11 cellular contexts compared by ENCODE assay signal in genomic region chr5:172002840-172003512, GRCh38. TPM values are rescaled to one million over a fixed set of nuclear protein-coding genes. Genes with fewer than 3 reads are reported as not detected.
A peak's percentile ranks its signal among the peaks of the same experiment; 100 is the strongest.
DNase-seq lines count a peak whose midpoint lies in the region; ATAC-seq and TF ChIP-seq lines count a peak whose summit lies in the region.
"Had no signal": no experiment of that assay in that cellular context is flagged by ENCODE, and none has a peak within 500 bp of the region (broad histone marks: within the 10 kb centered on the region; RNA-seq: fewer than 3 reads in every experiment).

No MANE protein-coding gene starts in this region.

- H3K4me3 Mint-ChIP-seq in stimulated activated naive CD8-positive, alpha-beta T cell treated with anti-CD3 and anti-CD28 coated beads, Interleukin-15, Interleukin-2, amounts not matched to agents 100 ng/mL and 50 ng/mL, for 24 hours, result peak overlapping the region; percentile 33

- H3K27me3 Mint-ChIP-seq in stimulated activated naive CD8-positive, alpha-beta T cell treated with anti-CD3 and anti-CD28 coated beads, Interleukin-15, Interleukin-2, amounts not matched to agents 100 ng/mL and 50 ng/mL, for 24 hours, result no peaks in the 10 kb centered on the region

- H3K4me3 ChIP-seq in WERI-Rb-1 (ENCODE audit: low read depth, low read length), result no peak overlapping the region
- H3K4me3 ChIP-seq in left lung, result peak overlapping the region in 1 of 2 donors; percentile 8
- no peak overlapping the region for H3K4me3 ChIP-seq in vagina

- no peaks in the 10 kb centered on the region for H3K27me3 ChIP-seq in WERI-Rb-1 (ENCODE audit: insufficient read depth, low read depth, severe bottlenecking)
- no peaks in the 10 kb centered on the region for H3K27me3 ChIP-seq in left lung
- no peaks in the 10 kb centered on the region for H3K27me3 ChIP-seq in vagina

- TF ChIP-seq CTCF in WERI-Rb-1 (IDR thresholded peaks at IDR 0.05; ENCODE audit: low read depth, low read length) (no peak), left lung (IDR thresholded peaks at IDR 0.05) (no peak), vagina (IDR thresholded peaks at IDR 0.05) (no peak)

- H3K36me3 Mint-ChIP-seq in stimulated activated naive CD8-positive, alpha-beta T cell treated with anti-CD3 and anti-CD28 coated beads, Interleukin-15, Interleukin-2, amounts not matched to agents 100 ng/mL and 50 ng/mL, for 24 hours (ENCODE audit: low read depth), result peaks cover 34% of the 10 kb centered on the region

- peaks cover 4% of the 10 kb centered on the region for H3K36me3 ChIP-seq in WERI-Rb-1
- H3K36me3 ChIP-seq in left lung, result no peaks in the 10 kb centered on the region
- H3K36me3 ChIP-seq in vagina, result no peaks in the 10 kb centered on the region

- H3K9me3 Mint-ChIP-seq in stimulated activated naive CD8-positive, alpha-beta T cell treated with anti-CD3 and anti-CD28 coated beads, Interleukin-15, Interleukin-2, amounts not matched to agents 100 ng/mL and 50 ng/mL, for 24 hours, result no peaks in the 10 kb centered on the region

- H3K4me1 ChIP-seq in left lung, result peaks cover 24 to 85% of the 10 kb centered on the region in 2 donors
- peaks cover 69% of the 10 kb centered on the region for H3K4me1 ChIP-seq in vagina

- no peak for ATAC-seq in stimulated activated naive CD8-positive, alpha-beta T cell treated with anti-CD3 and anti-CD28 coated beads, Interleukin-15, Interleukin-2, amounts not matched to agents 100 U/mL and 50 U/mL, for 24 hours
- peak; percentile 1 for ATAC-seq in left lung
- no peak for ATAC-seq in GM18519 (IDR thresholded peaks at IDR 0.05; ENCODE audit: low FRiP score, unreplicated experiment)

- no peak for TF ChIP-seq POLR2A in vagina (IDR thresholded peaks at IDR 0.05)

- H3K9me3 ChIP-seq in WERI-Rb-1 (ENCODE audit: severe bottlenecking) (no peaks in the 10 kb centered on the region), left lung (no peaks in the 10 kb centered on the region), vagina (no peaks in the 10 kb centered on the region)
- H3K9me3 ChIP-seq: Caco-2 had no signal

- H3K27ac Mint-ChIP-seq in stimulated activated naive CD8-positive, alpha-beta T cell treated with anti-CD3 and anti-CD28 coated beads, Interleukin-15, Interleukin-2, amounts not matched to agents 100 ng/mL and 50 ng/mL, for 24 hours, result peak overlapping the region; percentile 82

- H3K27ac ChIP-seq in WERI-Rb-1, result no peak overlapping the region
- peak overlapping the region; percentile 13 to 49 for H3K27ac ChIP-seq in left lung
- H3K27ac ChIP-seq in vagina, result no peak overlapping the region

- H3K4me1 Mint-ChIP-seq in stimulated activated naive CD8-positive, alpha-beta T cell treated with anti-CD3 and anti-CD28 coated beads, Interleukin-15, Interleukin-2, amounts not matched to agents 100 ng/mL and 50 ng/mL, for 24 hours (ENCODE audit: low read depth), result peaks cover 82% of the 10 kb centered on the region

- DNase-seq in stimulated activated naive CD8-positive, alpha-beta T cell treated with anti-CD3 and anti-CD28 coated beads, Interleukin-15, Interleukin-2, amounts not matched to agents 100 U/mL and 50 U/mL, for 24 hours, result no peak
- DNase-seq in WERI-Rb-1, result peak; percentile 70
- no peak for DNase-seq in left lung
- no peak for DNase-seq in cerebellar nuclear complex (lab: John Stamatoyannopoulos, UW)
- DNase-seq in vagina (ENCODE audit: extremely low spot score in 2 of 2), result no peak
- no peak for DNase-seq in activated CD4-positive, alpha-beta T cell treated with anti-CD3 and anti-CD28 coated beads for 1 hour
- DNase-seq: effector CD4-positive, alpha-beta T cell; NCI-H2107 had no signal

- intact Hi-C loops in left lung (cut with DNase I) (no loop called here), vagina (cut with DNase I) (loop anchor here (10.0 kb wide), 1 partner anchor 88 kb away; no protein-coding TSS in a partner anchor)

RNA-seq across cellular contexts. Expression of gene FBXW11, which starts 3.5 kb away (rescaled TPM):
- total RNA-seq in left lung (10 to 100 TPM; 47.6 to 56.8 TPM), vagina (40.5 TPM)

Comparison
In these comparisons a context has a peak if more than half of its experiments do, and no peak if none do; other contexts are left out.
1. H3K27ac ChIP-seq: peak in left lung (2 of 2); none in WERI-Rb-1 (single experiment) and vagina (single experiment).